In the genomic region with DNA sequence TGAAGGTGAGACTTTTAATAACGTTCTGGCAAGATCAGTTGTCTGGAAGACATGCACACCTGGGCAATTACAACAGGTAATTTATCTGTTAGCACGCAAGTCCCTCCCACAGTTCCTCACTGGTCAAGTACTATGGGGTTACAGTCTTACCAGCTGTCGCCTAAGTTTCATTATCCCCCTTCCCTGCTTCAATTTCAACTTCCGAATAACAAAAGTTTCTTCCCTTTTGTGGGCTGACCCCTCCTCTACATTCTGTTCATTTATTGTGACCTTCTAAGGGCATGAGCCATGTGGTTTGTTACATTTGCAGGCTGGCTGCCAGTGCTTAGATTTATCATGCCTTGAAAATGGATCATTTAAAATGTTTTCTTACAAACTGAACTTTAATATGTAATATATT, we compare ENCODE assay signal across 1 cellular context.
TF ChIP-seq lines count a peak whose summit lies in the region.

No MANE protein-coding gene starts in this region.

TF ChIP-seq in GM23338, 12 proteins besides CTCF, POLR2A, EP300 and RAD21 (continued from another document):
- TF ChIP-seq, protein P1, sequence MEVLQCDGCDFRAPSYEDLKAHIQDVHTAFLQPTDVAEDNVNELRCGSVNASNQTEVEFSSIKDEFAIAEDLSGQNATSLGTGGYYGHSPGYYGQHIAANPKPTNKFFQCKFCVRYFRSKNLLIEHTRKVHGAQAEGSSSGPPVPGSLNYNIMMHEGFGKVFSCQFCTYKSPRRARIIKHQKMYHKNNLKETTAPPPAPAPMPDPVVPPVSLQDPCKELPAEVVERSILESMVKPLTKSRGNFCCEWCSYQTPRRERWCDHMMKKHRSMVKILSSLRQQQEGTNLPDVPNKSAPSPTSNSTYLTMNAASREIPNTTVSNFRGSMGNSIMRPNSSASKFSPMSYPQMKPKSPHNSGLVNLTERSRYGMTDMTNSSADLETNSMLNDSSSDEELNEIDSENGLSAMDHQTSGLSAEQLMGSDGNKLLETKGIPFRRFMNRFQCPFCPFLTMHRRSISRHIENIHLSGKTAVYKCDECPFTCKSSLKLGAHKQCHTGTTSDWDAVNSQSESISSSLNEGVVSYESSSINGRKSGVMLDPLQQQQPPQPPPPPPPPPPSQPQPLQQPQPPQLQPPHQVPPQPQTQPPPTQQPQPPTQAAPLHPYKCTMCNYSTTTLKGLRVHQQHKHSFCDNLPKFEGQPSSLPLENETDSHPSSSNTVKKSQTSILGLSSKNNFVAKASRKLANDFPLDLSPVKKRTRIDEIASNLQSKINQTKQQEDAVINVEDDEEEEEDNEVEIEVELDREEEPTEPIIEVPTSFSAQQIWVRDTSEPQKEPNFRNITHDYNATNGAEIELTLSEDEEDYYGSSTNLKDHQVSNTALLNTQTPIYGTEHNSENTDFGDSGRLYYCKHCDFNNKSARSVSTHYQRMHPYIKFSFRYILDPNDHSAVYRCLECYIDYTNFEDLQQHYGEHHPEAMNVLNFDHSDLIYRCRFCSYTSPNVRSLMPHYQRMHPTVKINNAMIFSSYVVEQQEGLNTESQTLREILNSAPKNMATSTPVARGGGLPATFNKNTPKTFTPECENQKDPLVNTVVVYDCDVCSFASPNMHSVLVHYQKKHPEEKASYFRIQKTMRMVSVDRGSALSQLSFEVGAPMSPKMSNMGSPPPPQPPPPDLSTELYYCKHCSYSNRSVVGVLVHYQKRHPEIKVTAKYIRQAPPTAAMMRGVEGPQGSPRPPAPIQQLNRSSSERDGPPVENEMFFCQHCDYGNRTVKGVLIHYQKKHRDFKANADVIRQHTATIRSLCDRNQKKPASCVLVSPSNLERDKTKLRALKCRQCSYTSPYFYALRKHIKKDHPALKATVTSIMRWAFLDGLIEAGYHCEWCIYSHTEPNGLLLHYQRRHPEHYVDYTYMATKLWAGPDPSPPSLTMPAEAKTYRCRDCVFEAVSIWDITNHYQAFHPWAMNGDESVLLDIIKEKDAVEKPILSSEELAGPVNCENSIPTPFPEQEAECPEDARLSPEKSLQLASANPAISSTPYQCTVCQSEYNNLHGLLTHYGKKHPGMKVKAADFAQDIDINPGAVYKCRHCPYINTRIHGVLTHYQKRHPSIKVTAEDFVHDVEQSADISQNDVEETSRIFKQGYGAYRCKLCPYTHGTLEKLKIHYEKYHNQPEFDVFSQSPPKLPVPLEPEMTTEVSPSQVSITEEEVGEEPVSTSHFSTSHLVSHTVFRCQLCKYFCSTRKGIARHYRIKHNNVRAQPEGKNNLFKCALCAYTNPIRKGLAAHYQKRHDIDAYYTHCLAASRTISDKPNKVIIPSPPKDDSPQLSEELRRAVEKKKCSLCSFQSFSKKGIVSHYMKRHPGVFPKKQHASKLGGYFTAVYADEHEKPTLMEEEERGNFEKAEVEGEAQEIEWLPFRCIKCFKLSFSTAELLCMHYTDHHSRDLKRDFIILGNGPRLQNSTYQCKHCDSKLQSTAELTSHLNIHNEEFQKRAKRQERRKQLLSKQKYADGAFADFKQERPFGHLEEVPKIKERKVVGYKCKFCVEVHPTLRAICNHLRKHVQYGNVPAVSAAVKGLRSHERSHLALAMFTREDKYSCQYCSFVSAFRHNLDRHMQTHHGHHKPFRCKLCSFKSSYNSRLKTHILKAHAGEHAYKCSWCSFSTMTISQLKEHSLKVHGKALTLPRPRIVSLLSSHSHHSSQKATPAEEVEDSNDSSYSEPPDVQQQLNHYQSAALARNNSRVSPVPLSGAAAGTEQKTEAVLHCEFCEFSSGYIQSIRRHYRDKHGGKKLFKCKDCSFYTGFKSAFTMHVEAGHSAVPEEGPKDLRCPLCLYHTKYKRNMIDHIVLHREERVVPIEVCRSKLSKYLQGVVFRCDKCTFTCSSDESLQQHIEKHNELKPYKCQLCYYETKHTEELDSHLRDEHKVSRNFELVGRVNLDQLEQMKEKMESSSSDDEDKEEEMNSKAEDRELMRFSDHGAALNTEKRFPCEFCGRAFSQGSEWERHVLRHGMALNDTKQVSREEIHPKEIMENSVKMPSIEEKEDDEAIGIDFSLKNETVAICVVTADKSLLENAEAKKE (CRISPR knock-in tag; IDR thresholded peaks at IDR 0.05) = no peak
- TF ChIP-seq JUNB (IDR thresholded peaks at IDR 0.05; ENCODE audit: unreplicated experiment) = no peak
- TF ChIP-seq POLR2AphosphoS5 (IDR thresholded peaks at IDR 0.05; ENCODE audit: low read depth) = no peak
- TF ChIP-seq, protein P2, sequence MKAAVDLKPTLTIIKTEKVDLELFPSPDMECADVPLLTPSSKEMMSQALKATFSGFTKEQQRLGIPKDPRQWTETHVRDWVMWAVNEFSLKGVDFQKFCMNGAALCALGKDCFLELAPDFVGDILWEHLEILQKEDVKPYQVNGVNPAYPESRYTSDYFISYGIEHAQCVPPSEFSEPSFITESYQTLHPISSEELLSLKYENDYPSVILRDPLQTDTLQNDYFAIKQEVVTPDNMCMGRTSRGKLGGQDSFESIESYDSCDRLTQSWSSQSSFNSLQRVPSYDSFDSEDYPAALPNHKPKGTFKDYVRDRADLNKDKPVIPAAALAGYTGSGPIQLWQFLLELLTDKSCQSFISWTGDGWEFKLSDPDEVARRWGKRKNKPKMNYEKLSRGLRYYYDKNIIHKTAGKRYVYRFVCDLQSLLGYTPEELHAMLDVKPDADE (IDR thresholded peaks at IDR 0.05) = no peak
- TF ChIP-seq ZNF331 (CRISPR knock-in tag; IDR thresholded peaks at IDR 0.05; ENCODE audit: low read depth) = no peak
- TF ChIP-seq EZH2 (IDR thresholded peaks at IDR 0.05; ENCODE audit: low read depth, unreplicated experiment) = no peak
- no peak for TF ChIP-seq EZH2phosphoT487 (IDR thresholded peaks at IDR 0.05; ENCODE audit: unreplicated experiment)
- TF ChIP-seq, protein P3, sequence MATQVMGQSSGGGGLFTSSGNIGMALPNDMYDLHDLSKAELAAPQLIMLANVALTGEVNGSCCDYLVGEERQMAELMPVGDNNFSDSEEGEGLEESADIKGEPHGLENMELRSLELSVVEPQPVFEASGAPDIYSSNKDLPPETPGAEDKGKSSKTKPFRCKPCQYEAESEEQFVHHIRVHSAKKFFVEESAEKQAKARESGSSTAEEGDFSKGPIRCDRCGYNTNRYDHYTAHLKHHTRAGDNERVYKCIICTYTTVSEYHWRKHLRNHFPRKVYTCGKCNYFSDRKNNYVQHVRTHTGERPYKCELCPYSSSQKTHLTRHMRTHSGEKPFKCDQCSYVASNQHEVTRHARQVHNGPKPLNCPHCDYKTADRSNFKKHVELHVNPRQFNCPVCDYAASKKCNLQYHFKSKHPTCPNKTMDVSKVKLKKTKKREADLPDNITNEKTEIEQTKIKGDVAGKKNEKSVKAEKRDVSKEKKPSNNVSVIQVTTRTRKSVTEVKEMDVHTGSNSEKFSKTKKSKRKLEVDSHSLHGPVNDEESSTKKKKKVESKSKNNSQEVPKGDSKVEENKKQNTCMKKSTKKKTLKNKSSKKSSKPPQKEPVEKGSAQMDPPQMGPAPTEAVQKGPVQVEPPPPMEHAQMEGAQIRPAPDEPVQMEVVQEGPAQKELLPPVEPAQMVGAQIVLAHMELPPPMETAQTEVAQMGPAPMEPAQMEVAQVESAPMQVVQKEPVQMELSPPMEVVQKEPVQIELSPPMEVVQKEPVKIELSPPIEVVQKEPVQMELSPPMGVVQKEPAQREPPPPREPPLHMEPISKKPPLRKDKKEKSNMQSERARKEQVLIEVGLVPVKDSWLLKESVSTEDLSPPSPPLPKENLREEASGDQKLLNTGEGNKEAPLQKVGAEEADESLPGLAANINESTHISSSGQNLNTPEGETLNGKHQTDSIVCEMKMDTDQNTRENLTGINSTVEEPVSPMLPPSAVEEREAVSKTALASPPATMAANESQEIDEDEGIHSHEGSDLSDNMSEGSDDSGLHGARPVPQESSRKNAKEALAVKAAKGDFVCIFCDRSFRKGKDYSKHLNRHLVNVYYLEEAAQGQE (IDR thresholded peaks at IDR 0.05; ENCODE audit: unreplicated experiment) = no peak
